ENCODE assay signal across 23 cellular contexts in the genomic region with DNA sequence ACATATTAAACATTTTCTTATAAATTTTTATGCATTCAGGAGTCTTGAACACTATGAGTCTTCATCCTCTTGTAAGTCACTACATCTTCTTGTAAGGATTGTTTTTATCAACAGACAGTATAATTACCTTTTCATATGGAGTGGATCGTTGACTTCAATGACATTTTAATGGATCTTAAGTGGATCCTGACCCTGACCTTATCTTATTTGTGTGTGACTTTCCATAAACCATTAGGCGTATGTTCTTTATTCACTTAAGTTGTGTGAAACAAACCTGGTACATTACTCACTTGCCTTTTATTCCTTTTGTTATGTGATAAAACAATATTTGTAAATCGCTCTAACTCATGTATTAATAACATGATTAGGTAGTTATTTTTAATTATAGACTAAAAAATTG. TPM values are rescaled to one million over a fixed set of nuclear protein-coding genes. Genes with fewer than 3 reads are reported as not detected.
"Had no signal": no experiment of that assay in that cellular context is flagged by ENCODE, and none has a peak within 500 bp of the region (broad histone marks: within the 10 kb centered on the region; RNA-seq: fewer than 3 reads in every experiment).

No MANE protein-coding gene starts in this region.

- H3K27me3 ChIP-seq: breast epithelium, heart right ventricle, right atrium auricular region, suprapubic skin, tibial artery had no signal

- H3K27ac ChIP-seq: breast epithelium, heart right ventricle, right atrium auricular region, suprapubic skin, tibial artery, VCaP had no signal

- H3K36me3 ChIP-seq: breast epithelium, heart right ventricle, right atrium auricular region, suprapubic skin, tibial artery had no signal

- ATAC-seq: activated naive CD4-positive, alpha-beta T cell treated with anti-CD3 and anti-CD28 coated beads, Interleukin-2, amount 50 U/mL, for 72 hours; activated T-cell treated with anti-CD3 and anti-CD28 coated beads, Interleukin-2, amount 50 U/mL, for 72 hours; esophagus mucosa; heart right ventricle; left lobe of liver; natural killer cell treated with Interleukin-12 subunit alpha and Interleukin-12 subunit beta and Interleukin-15 and Interleukin-18, amount 100 ng/mL, for 72 hours had no signal

- H3K4me3 ChIP-seq: breast epithelium, heart right ventricle, lung, right atrium auricular region, smooth muscle cell, suprapubic skin, tibial artery had no signal

- DNase-seq: activated CD4-positive, alpha-beta T cell treated with anti-CD3 and anti-CD28 coated beads for 4 hours; activated CD4-positive, alpha-beta T cell treated with anti-CD3 and anti-CD28 coated beads, Interleukin-2, amount 50 U/mL, for 4 hours; activated naive CD4-positive, alpha-beta T cell; activated T-cell treated with anti-CD3 and anti-CD28 coated beads for 4 hours; activated T-cell treated with anti-CD3 and anti-CD28 coated beads, Interleukin-2, amount 50 U/mL, for 72 hours; endodermal cell; foreskin fibroblast; heart right ventricle; mesendoderm; stimulated activated CD4-positive, alpha-beta T cell treated with anti-CD3 and anti-CD28 coated beads, Interleukin-15, amount 100 ng/mL, for 24 hours; stimulated activated CD4-positive, alpha-beta T cell treated with anti-CD3 and anti-CD28 coated beads, Interleukin-2, amount 100 ng/mL, for 24 hours; stimulated activated naive CD4-positive, alpha-beta T cell; tibial artery had no signal

- H3K9me3 ChIP-seq: breast epithelium, heart right ventricle, right atrium auricular region, suprapubic skin, tibial artery had no signal

RNA-seq across cellular contexts. Expression of a gene that starts 18.5 kb away (rescaled TPM):
- total RNA-seq: activated naive CD4-positive, alpha-beta T cell treated with anti-CD3 and anti-CD28 coated beads, Interleukin-2, amount 50 U/mL, for 72 hours; activated T-cell treated with anti-CD3 and anti-CD28 coated beads, Interleukin-2, amount 50 U/mL, for 72 hours had no signal
